Comparison of ENCODE assay signal across 13 cellular contexts in genomic region chr12:96347130-96347699, GRCh38. TPM values are rescaled to one million over a fixed set of nuclear protein-coding genes. Genes with fewer than 3 reads are reported as not detected.
A peak's percentile ranks its signal among the peaks of the same experiment; 100 is the strongest.
DNase-seq lines count a peak whose midpoint lies in the region; ATAC-seq, FAIRE-seq and TF ChIP-seq lines count a peak whose summit lies in the region.
"Had no signal": no experiment of that assay in that cellular context is flagged by ENCODE, and none has a peak within 500 bp of the region (broad histone marks: within the 10 kb centered on the region; RNA-seq: fewer than 3 reads in every experiment).

No MANE protein-coding gene starts in this region.

- peak overlapping the region; percentile 84 for H3K27ac Mint-ChIP-seq in activated naive CD4-positive, alpha-beta T cell treated with anti-CD3 and anti-CD28 coated beads, Interleukin-2, amount 50 U/mL, for 24 hours

- H3K36me3 ChIP-seq in K562 (ENCODE audit: control insufficient read depth, insufficient read depth, low read length) (peaks cover 4% of the 10 kb centered on the region; the same call in 2 of the 3 replicates), lower lobe of right lung (no peaks in the 10 kb centered on the region), upper lobe of left lung (peaks cover 0 to 5% (median 0%) of the 10 kb centered on the region in 4 donors)

- peaks cover 82% of the 10 kb centered on the region for H3K4me1 Mint-ChIP-seq in activated naive CD4-positive, alpha-beta T cell treated with anti-CD3 and anti-CD28 coated beads, Interleukin-2, amount 50 U/mL, for 24 hours

- H4K20me1 ChIP-seq in K562 (replicated peaks; ENCODE audit: control insufficient read depth, insufficient read depth, low read length), result peaks cover 4% of the 10 kb centered on the region; the same call in 1 of the 2 replicates

- TF ChIP-seq CTCF in K562 (IDR thresholded peaks at IDR 0.05 in 2 of 3, conservative IDR thresholded peaks at IDR 0.05 in 1 of 3; ENCODE audit: insufficient read depth in 2 of 3, low read depth in 1 of 3, low read length in 3 of 3) (no peak), lower lobe of right lung (IDR thresholded peaks at IDR 0.05) (no peak), upper lobe of left lung (IDR thresholded peaks at IDR 0.05) (no peak)

- H3K9me3 Mint-ChIP-seq in activated naive CD4-positive, alpha-beta T cell treated with anti-CD3 and anti-CD28 coated beads, Interleukin-2, amount 50 U/mL, for 24 hours, result peaks cover 9% of the 10 kb centered on the region

- H2AFZ ChIP-seq in K562 (ENCODE audit: low read depth, low read length), result no peak overlapping the region

- H3K27ac ChIP-seq in K562 (ENCODE audit: extremely low read depth, low read depth, low read length) (no peak overlapping the region), lower lobe of right lung (peak overlapping the region; percentile 73), upper lobe of left lung (peak overlapping the region; percentile 57 to 77 (median 62))
- H3K27ac ChIP-seq: WERI-Rb-1 had no signal

- POLR2A ChIA-PET in K562 (lab: Yijun Ruan, JAX), result interaction anchor here (0.6 to 1.8 kb wide), 3 partner anchors 16 to 161 kb away, joined by 3 to 4 read pairs (median 4); no protein-coding TSS in a partner anchor

- H3K9me3 ChIP-seq in K562 (replicated peaks; ENCODE audit: control insufficient read depth, insufficient read depth, low read depth, low read length), result peaks cover 13% of the 10 kb centered on the region
- peaks cover 22% of the 10 kb centered on the region for H3K9me3 ChIP-seq in lower lobe of right lung
- peaks cover 6 to 21% (median 14%) of the 10 kb centered on the region in 4 donors for H3K9me3 ChIP-seq in upper lobe of left lung

- H3K4me1 ChIP-seq in K562 (replicated peaks in 1 of 2; ENCODE audit: control insufficient read depth in 2 of 2, insufficient read depth in 2 of 2, low read length in 2 of 2), result no peaks in the 10 kb centered on the region; a peak in 1 of 5 replicates
- peaks cover 32% of the 10 kb centered on the region for H3K4me1 ChIP-seq in lower lobe of right lung
- H3K4me1 ChIP-seq in upper lobe of left lung, result peaks cover 7 to 34% (median 21%) of the 10 kb centered on the region in 4 donors

- no peak overlapping the region for H3K9ac ChIP-seq in K562 (ENCODE audit: insufficient read depth in 1 of 2, low read depth in 2 of 2, low read length in 2 of 2)

- CTCF ChIA-PET in K562 (lab: Yijun Ruan, JAX; ENCODE audit: low intra/inter-chr PET ratio), result no interaction called here

- no peak overlapping the region for H3K4me3 ChIP-seq in K562
- H3K4me3 ChIP-seq in lower lobe of right lung, result peak overlapping the region; percentile 42
- peak overlapping the region in 2 of 4 donors; percentile 19 to 33 for H3K4me3 ChIP-seq in upper lobe of left lung

- in situ Hi-C loops in K562 (cut with MboI), result no loop called here

- no peak for DNase-seq in activated naive CD4-positive, alpha-beta T cell (lab: John Stamatoyannopoulos, UW)
- no peak for DNase-seq in K562 (ENCODE audit: extremely low read depth in 1 of 4, low spot score in 3 of 4)
- no peak for DNase-seq in lower lobe of right lung
- no peak for DNase-seq in upper lobe of left lung
- no peak for DNase-seq in SW 1271 (lab: John Stamatoyannopoulos, UW)
- DNase-seq in stimulated activated CD4-positive, alpha-beta T cell treated with anti-CD3 and anti-CD28 coated beads, Interleukin-2, amount 100 ng/mL, for 48 hours, result no peak
- DNase-seq: cerebellar nuclear complex; H7; NK-92 treated with Interleukin-12 subunit alpha and Interleukin-12 subunit beta, amount 100 ng/mL, for 24 hours; stimulated activated CD4-positive, alpha-beta T cell treated with anti-CD3 and anti-CD28 coated beads, Interleukin-12 subunit alpha, Interleukin-12 subunit beta, amount 100 ng/mL, for 4 hours; WERI-Rb-1 had no signal

- peak; percentile 69 for ATAC-seq in K562
- peak in 1 of 2 donors; percentile 45 for ATAC-seq in lower lobe of right lung
- ATAC-seq in upper lobe of left lung (ENCODE audit: low FRiP score in 2 of 2), result peak in 1 of 2 donors; percentile 43
- ATAC-seq in GM21529 (IDR thresholded peaks at IDR 0.05; ENCODE audit: unreplicated experiment), result no peak

- H3K27me3 Mint-ChIP-seq in activated naive CD4-positive, alpha-beta T cell treated with anti-CD3 and anti-CD28 coated beads, Interleukin-2, amount 50 U/mL, for 24 hours, result no peaks in the 10 kb centered on the region

- no peak for TF ChIP-seq RAD21 in K562 (CRISPR knock-in tag; conservative IDR thresholded peaks at IDR 0.05 in 1 of 2, IDR thresholded peaks at IDR 0.05 in 1 of 2)

- H3K4me3 Mint-ChIP-seq in activated naive CD4-positive, alpha-beta T cell treated with anti-CD3 and anti-CD28 coated beads, Interleukin-2, amount 50 U/mL, for 24 hours, result peak overlapping the region; percentile 70

- intact Hi-C loops in K562 (cut with micrococcal nuclease), result no loop called here
- intact Hi-C loops in lower lobe of right lung (cut with DNase I), result no loop called here

- H3K4me2 ChIP-seq in K562 (ENCODE audit: insufficient read depth, low read length), result no peak overlapping the region

- peaks cover 27% of the 10 kb centered on the region for H3K36me3 Mint-ChIP-seq in activated naive CD4-positive, alpha-beta T cell treated with anti-CD3 and anti-CD28 coated beads, Interleukin-2, amount 50 U/mL, for 24 hours

- 54% methylated on average over 5 of the region's 5 CpGs for WGBS in K562 (ENCODE audit: insufficient coverage, low coverage, missing lambda C conversion rate)
- 26 to 30% methylated on average over 4 to 5 of the region's 5 CpGs for WGBS in upper lobe of left lung, 2 donors

- no TSS peak for BruUV-seq in K562 (replicated peaks; lab: Mats Ljungman, UMichigan)

- TF ChIP-seq EP300 in K562 (IDR thresholded peaks at IDR 0.05; ENCODE audit: low read length) (no peak), upper lobe of left lung (IDR thresholded peaks at IDR 0.05) (no peak)

- H3K27me3 ChIP-seq in K562 (ENCODE audit: control insufficient read depth in 2 of 2, insufficient read depth in 2 of 2, low read length in 2 of 2), result no peaks in the 10 kb centered on the region
- no peaks in the 10 kb centered on the region for H3K27me3 ChIP-seq in lower lobe of right lung (ENCODE audit: low read depth)
- no peaks in the 10 kb centered on the region for H3K27me3 ChIP-seq in upper lobe of left lung

- no peak for FAIRE-seq in K562 (lab: Jason Lieb, UNC)

- TF ChIP-seq POLR2A in K562 (conservative IDR thresholded peaks at IDR 0.05), result no peak
- TF ChIP-seq POLR2A in upper lobe of left lung (IDR thresholded peaks at IDR 0.05), result no peak

- peaks cover 95% of the 10 kb centered on the region for H3K79me2 ChIP-seq in K562 (ENCODE audit: control insufficient read depth, insufficient read depth, low read length)

- H3K9me1 ChIP-seq in K562 (ENCODE audit: control insufficient read depth, insufficient read depth, low read length), result no peaks in the 10 kb centered on the region

TF ChIP-seq in K562, 482 proteins besides CTCF, POLR2A, EP300 and RAD21 (continues in another document):
- TF ChIP-seq STAT6 (CRISPR knock-in tag; IDR thresholded peaks at IDR 0.05) (no peak), NFE2L1 (tag; IDR thresholded peaks at IDR 0.05; ENCODE audit: borderline replicate concordance, low read depth) (no peak)

RNA-seq across cellular contexts. Expression of gene CDK17, which starts 53.0 kb away (rescaled TPM):
- 65.9 and 172 TPM in 2 replicates for total RNA-seq in K562 (2011; cell fraction: chromatin; rRNA removed; ENCODE audit: low replicate concordance)
- total RNA-seq in K562 (2011; cell fraction: nucleolus; rRNA removed), result 32.7 and 54.6 TPM in 2 replicates
- 69.6 and 109 TPM in 2 replicates for total RNA-seq in K562 (2011; cell fraction: nucleoplasm; rRNA removed)
- total RNA-seq in K562 (2014; rRNA removed) (16.8 and 17.5 TPM in 2 replicates), K562 (2014; rRNA removed; fragmentation: Illumina TruSeq; extraction: Trizol) (33.0 and 40.7 TPM in 2 replicates), K562 (2015; rRNA removed; fragmentation: Illumina TruSeq; extraction: Trizol) (32.5 and 39.3 TPM in 2 replicates), K562 (2021) (21.1 and 24.6 TPM in 2 replicates), lower lobe of right lung (41.7 TPM), upper lobe of left lung (10 to 100 TPM; 31.5 to 71.8 (median 42.5) TPM)
- polyA plus RNA-seq in K562 (2011; rRNA removed) (18.6 and 21.6 TPM in 2 replicates), K562 (2014; fragmentation: Illumina TruSeq; extraction: Trizol) (27.8 and 35.1 TPM in 2 replicates), K562 (2014; fragmentation: Nextera tagmentation; extraction: Ambion mirVana) (1 to 10 TPM; 4.8 to 5.4 TPM), K562 (2014; rRNA removed) (12.9 and 13.9 TPM in 2 replicates)
- 5.4 and 12.0 TPM in 2 replicates for polyA plus RNA-seq in K562 (2011; cell fraction: cytosol; rRNA removed)
- polyA plus RNA-seq in K562 (2011; cell fraction: nucleus; rRNA removed), result 18.3 and 30.3 TPM in 2 replicates
- polyA plus RNA-seq in K562 (2012), result 13.1 and 14.2 TPM in 2 replicates
- 80.0 and 84.5 TPM in 2 replicates for polyA minus RNA-seq in K562 (2011; rRNA and poly(A)+ RNA removed)
- polyA minus RNA-seq in K562 (2011; cell fraction: cytosol; rRNA and poly(A)+ RNA removed), result 20.4 and 29.0 TPM in 2 replicates
- 45.0 and 95.5 TPM in 2 replicates for polyA minus RNA-seq in K562 (2011; cell fraction: nucleus; rRNA and poly(A)+ RNA removed)
